ENCODE assay signal across 8 cellular contexts in genomic region chr19:49808762-49809154, GRCh38.
DNase-seq lines count a peak whose midpoint lies in the region; ATAC-seq lines count a peak whose summit lies in the region.

No MANE protein-coding gene starts in this region.

- DNase-seq in DMS53 treated with DMSO at 0.1 percent for 48 hours (lab: John Stamatoyannopoulos, UW; ENCODE audit: unreplicated experiment) (peak; percentile 71), NCI-H187 (lab: John Stamatoyannopoulos, UW) (peak; percentile 93 to 98), kidney tubule cell (ENCODE audit: low spot score) (peak; percentile 69), NCI-H226 (no peak)
- peak; percentile 90 for DNase-seq in activated CD4-positive, alpha-beta T cell treated with anti-CD3 and anti-CD28 coated beads, Interleukin-2, amount 50 U/mL, for 1 hour
- DNase-seq in stimulated activated CD4-positive, alpha-beta T cell treated with anti-CD3 and anti-CD28 coated beads, Interleukin-15, amount 100 ng/mL, for 1 hour (ENCODE audit: low read depth in 1 of 2, low spot score in 1 of 2): peak; percentile 74 to 78

- ATAC-seq in HG03095 (IDR thresholded peaks at IDR 0.05; ENCODE audit: unreplicated experiment): no peak

- peak overlapping the region; percentile 89 for H3K27ac ChIP-seq in cingulate gyrus (ENCODE audit: low read depth, low read length)
